Comparison of ENCODE assay signal across 17 cellular contexts in the genomic region with DNA sequence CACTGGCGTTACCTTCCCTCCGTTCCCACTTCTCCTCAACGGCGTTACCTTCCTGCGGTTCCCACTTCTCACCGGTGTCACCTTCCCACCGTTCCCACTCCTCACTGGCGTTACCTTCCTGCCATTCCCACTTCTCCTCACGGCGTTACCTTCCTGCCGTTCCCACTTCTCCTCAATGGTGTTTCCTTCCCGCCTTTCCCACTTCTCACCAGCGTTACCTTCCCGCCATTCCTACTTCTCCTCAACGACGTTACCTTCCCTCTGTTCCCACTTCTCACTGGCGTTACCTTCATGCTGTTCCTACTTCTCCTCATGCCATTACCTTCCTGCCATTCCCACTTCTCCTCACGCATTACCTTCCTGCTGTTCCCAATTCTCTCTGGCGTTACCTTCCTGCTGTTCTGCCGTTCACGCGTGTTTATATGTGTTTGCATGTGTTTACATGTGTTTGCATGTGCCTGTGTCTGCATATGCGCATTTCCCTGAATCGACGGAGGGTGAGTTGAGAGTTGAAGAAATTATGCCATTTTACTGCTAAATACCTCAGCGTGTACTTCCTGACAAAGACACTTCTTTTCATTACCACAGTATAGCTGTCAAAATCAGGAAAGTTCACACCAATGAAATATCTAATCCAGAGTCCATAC. TPM values are rescaled to one million over a fixed set of nuclear protein-coding genes. Genes with fewer than 3 reads are reported as not detected.
DNase-seq lines count a peak whose midpoint lies in the region; ATAC-seq and TF ChIP-seq lines count a peak whose summit lies in the region.
"Had no signal": no experiment of that assay in that cellular context is flagged by ENCODE, and none has a peak within 500 bp of the region (broad histone marks: within the 10 kb centered on the region; RNA-seq: fewer than 3 reads in every experiment).

No MANE protein-coding gene starts in this region.

- TF ChIP-seq CTCF in natural killer cell (IDR thresholded peaks at IDR 0.05) (no peak), lung (IDR thresholded peaks at IDR 0.05; ENCODE audit: control extremely low read depth, extremely low read depth) (no peak)

- H3K4me1 ChIP-seq in lung (ENCODE audit: control insufficient read depth in 2 of 2, insufficient read depth in 2 of 2, low read length in 2 of 2): peaks cover 0 to 7% of the 10 kb centered on the region in 2 donors

- peaks cover 0 to 6% of the 10 kb centered on the region in 2 donors for H3K9me3 ChIP-seq in lung (ENCODE audit: control insufficient read depth in 2 of 2, insufficient read depth in 1 of 2, low read length in 1 of 2)
- H3K9me3 ChIP-seq: lower lobe of right lung had no signal

- H3K36me3 Mint-ChIP-seq in natural killer cell treated with Interleukin-12 subunit alpha and Interleukin-12 subunit beta and Interleukin-15 and Interleukin-18, amount 100 ng/mL, for 72 hours: no peaks in the 10 kb centered on the region
- H3K36me3 Mint-ChIP-seq in natural killer cell: no peaks in the 10 kb centered on the region

- intact Hi-C loops in natural killer cell (cut with micrococcal nuclease): no loop called here

- H3K4me3 ChIP-seq in lung: no peak overlapping the region
- H3K4me3 ChIP-seq: ovary had no signal

- H3K4me1 Mint-ChIP-seq in natural killer cell treated with Interleukin-12 subunit alpha and Interleukin-12 subunit beta and Interleukin-15 and Interleukin-18, amount 100 ng/mL, for 72 hours (ENCODE audit: low read depth in 2 of 2): peaks cover 20 to 22% of the 10 kb centered on the region in 2 donors
- H3K4me1 Mint-ChIP-seq in natural killer cell: peaks cover 14 to 23% of the 10 kb centered on the region in 2 donors

- no peaks in the 10 kb centered on the region for H3K36me3 ChIP-seq in lung (ENCODE audit: control insufficient read depth in 2 of 2, insufficient read depth in 2 of 2, low read length in 2 of 2)
- H3K36me3 ChIP-seq: lower lobe of right lung, ovary had no signal

- H3K27ac Mint-ChIP-seq in natural killer cell treated with Interleukin-12 subunit alpha and Interleukin-12 subunit beta and Interleukin-15 and Interleukin-18, amount 100 ng/mL, for 72 hours: no peak overlapping the region
- no peak overlapping the region for H3K27ac Mint-ChIP-seq in natural killer cell

- H3K27ac ChIP-seq in lung (ENCODE audit: low read depth in 1 of 2, low read length in 1 of 2): peak overlapping the region in 1 of 2 donors; percentile 71
- H3K27ac ChIP-seq: lower lobe of right lung, ovary had no signal

- H3K27me3 ChIP-seq in lung (ENCODE audit: control insufficient read depth, insufficient read depth): no peaks in the 10 kb centered on the region
- H3K27me3 ChIP-seq: ovary had no signal

- ATAC-seq in natural killer cell treated with Interleukin-12 subunit alpha and Interleukin-12 subunit beta and Interleukin-15 and Interleukin-18, amount 100 ng/mL, for 72 hours: no peak
- ATAC-seq in natural killer cell (no peak), lung (ENCODE audit: insufficient read depth, low FRiP score) (no peak)

- no peaks in the 10 kb centered on the region for H3K9me3 Mint-ChIP-seq in natural killer cell treated with Interleukin-12 subunit alpha and Interleukin-12 subunit beta and Interleukin-15 and Interleukin-18, amount 100 ng/mL, for 72 hours
- H3K9me3 Mint-ChIP-seq in natural killer cell: no peaks in the 10 kb centered on the region

- H3K27me3 Mint-ChIP-seq in natural killer cell treated with Interleukin-12 subunit alpha and Interleukin-12 subunit beta and Interleukin-15 and Interleukin-18, amount 100 ng/mL, for 72 hours: peaks cover 28% of the 10 kb centered on the region in 2 donors
- peaks cover 21 to 31% of the 10 kb centered on the region in 2 donors for H3K27me3 Mint-ChIP-seq in natural killer cell (ENCODE audit: low read depth in 2 of 2)

- 59 to 82% methylated on average over 26 of the region's 26 CpGs for WGBS in lung, 2 donors

- peak overlapping the region; percentile 7 for H3K4me3 Mint-ChIP-seq in natural killer cell treated with Interleukin-12 subunit alpha and Interleukin-12 subunit beta and Interleukin-15 and Interleukin-18, amount 100 ng/mL, for 72 hours
- no peak overlapping the region for H3K4me3 Mint-ChIP-seq in natural killer cell

- DNase-seq in natural killer cell treated with Interleukin-12 subunit alpha and Interleukin-12 subunit beta and Interleukin-15 and Interleukin-18, amount 100 ng/mL, for 72 hours (ENCODE audit: low spot score): no peak
- DNase-seq in natural killer cell (no peak), dermis blood vessel endothelial cell (peak; percentile 16), lung (ENCODE audit: low spot score) (peak; percentile 53), NCI-H82 treated with DMSO at 0.1 percent for 48 hours (lab: John Stamatoyannopoulos, UW; ENCODE audit: unreplicated experiment) (no peak), NCI-H1048 (lab: John Stamatoyannopoulos, UW) (no peak), foreskin melanocyte (no peak), hippocampal formation (lab: John Stamatoyannopoulos, UW) (no peak)
- DNase-seq: ACHN; activated CD4-positive, alpha-beta T cell treated with anti-CD3 and anti-CD28 coated beads for 1 hour; activated CD8-positive, alpha-beta memory T cell treated with anti-CD3 and anti-CD28 coated beads for 24 hours; DMS53; KG1; lower lobe of right lung; NCI-H2081; NCI-H524 had no signal

RNA-seq across cellular contexts. Expression of a gene that starts 23.2 kb away (rescaled TPM):
- under 1 TPM in 1 of 2 donors, not detected in 1; 0.19 TPM for total RNA-seq in natural killer cell treated with Interleukin-12 subunit alpha and Interleukin-12 subunit beta and Interleukin-15 and Interleukin-18, amount 100 ng/mL, for 72 hours
- total RNA-seq in natural killer cell: under 1 TPM in 1 of 3 donors, not detected in 2; 0.35 TPM
- 0.19 and 0.85 TPM in 2 replicates for total RNA-seq in dermis blood vessel endothelial cell
- total RNA-seq in lung: 10 to 100 TPM; 10.3 to 18.8 TPM
- polyA plus RNA-seq in lung: 1 to 10 TPM; 3.1 to 3.8 TPM

Comparison
In these comparisons a context has a peak if more than half of its experiments do, and no peak if none do; other contexts are left out.
1. DNase-seq: peak in dermis blood vessel endothelial cell (single experiment) and lung (single experiment); none in natural killer cell treated with Interleukin-12 subunit alpha and Interleukin-12 subunit beta and Interleukin-15 and Interleukin-18, amount 100 ng/mL, for 72 hours (single experiment), natural killer cell (single experiment), NCI-H82 treated with DMSO at 0.1 percent for 48 hours (single experiment), NCI-H1048 (single experiment), foreskin melanocyte (single experiment) and hippocampal formation (0 of 2).